8 cellular contexts compared by ENCODE assay signal in genomic region chrX:142549923-142550322, GRCh38.
"Had no signal": no experiment of that assay in that cellular context is flagged by ENCODE, and none has a peak within 500 bp of the region (broad histone marks: within the 10 kb centered on the region; RNA-seq: fewer than 3 reads in every experiment).

No MANE protein-coding gene starts in this region.

- DNase-seq: GM23248, H7, HFFc6, Kasumi-1, KG1 had no signal

- ATAC-seq: HCT116 had no signal

- H3K4me1 ChIP-seq: HAP-1 had no signal

- H3K36me3 ChIP-seq: HAP-1 had no signal

- H2AFZ ChIP-seq: GM23248 had no signal

- H3K4me3 ChIP-seq: GM23248, HAP-1 had no signal

- H3K9ac ChIP-seq: GM23248 had no signal

- H3K27ac ChIP-seq: GM23248, HL-60 had no signal
